9 cellular contexts compared by ENCODE assay signal in the genomic region with DNA sequence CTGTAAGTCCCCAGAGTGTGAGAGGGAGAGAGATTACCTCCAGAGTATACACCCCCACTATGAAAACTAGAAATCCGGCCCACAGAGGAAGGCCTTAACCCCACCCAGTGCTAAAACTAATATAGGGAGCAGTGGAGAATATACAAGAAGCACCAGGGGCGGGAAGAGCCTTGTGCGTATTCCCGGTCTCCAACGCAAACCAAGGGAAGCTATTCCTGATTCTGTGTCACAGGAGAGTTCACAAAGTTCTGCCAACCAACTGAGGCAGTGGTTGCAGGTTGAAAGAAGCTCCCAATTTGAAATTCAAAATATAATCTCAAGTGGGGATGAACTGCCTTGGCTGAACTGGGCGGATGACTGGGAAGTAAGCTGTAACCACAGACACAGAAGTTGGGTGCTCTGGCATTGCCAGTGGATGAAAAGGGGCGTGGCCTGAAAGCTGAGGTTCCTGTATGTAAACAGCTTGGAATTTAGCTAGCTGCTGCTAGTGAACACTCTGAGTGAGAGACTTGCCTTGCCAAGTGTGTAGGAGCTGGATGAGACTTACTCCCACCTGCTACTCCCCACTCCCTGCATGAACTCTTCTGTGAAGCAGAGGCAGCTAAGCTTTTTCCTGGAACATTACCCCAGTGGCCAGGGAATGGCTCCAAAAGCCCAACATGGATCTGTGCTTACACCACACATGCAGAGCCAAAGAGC. TPM values are rescaled to one million over a fixed set of nuclear protein-coding genes. Genes with fewer than 3 reads are reported as not detected.
DNase-seq lines count a peak whose midpoint lies in the region; ATAC-seq and TF ChIP-seq lines count a peak whose summit lies in the region.
"Had no signal": no experiment of that assay in that cellular context is flagged by ENCODE, and none has a peak within 500 bp of the region (broad histone marks: within the 10 kb centered on the region; RNA-seq: fewer than 3 reads in every experiment).

No MANE protein-coding gene starts in this region.

- TF ChIP-seq CTCF in AG04449 (IDR thresholded peaks at IDR 0.05; ENCODE audit: insufficient read depth, low read length, missing control alignments) (no peak), cardiac fibroblast (IDR thresholded peaks at IDR 0.05; ENCODE audit: low read depth, low read length) (no peak)

- H3K4me3 ChIP-seq in AG04449 (ENCODE audit: low read depth, low read length): no peak overlapping the region
- H3K4me3 ChIP-seq in cardiac fibroblast (replicated peaks in 1 of 2; ENCODE audit: low read depth in 2 of 2, low read length in 2 of 2): no peak overlapping the region

- H3K9me3 ChIP-seq in KOPT-K1 (ENCODE audit: insufficient read depth, low read length, poor library complexity, severe bottlenecking): peaks cover 13% of the 10 kb centered on the region

- ATAC-seq in left lobe of liver (peak; percentile 38), HG03520 (IDR thresholded peaks at IDR 0.05; ENCODE audit: unreplicated experiment) (no peak), GM21381 (IDR thresholded peaks at IDR 0.05; ENCODE audit: unreplicated experiment) (no peak)

- H3K36me3 ChIP-seq in KOPT-K1 (ENCODE audit: insufficient read depth, low read length): no peaks in the 10 kb centered on the region

- CTCF ChIA-PET in AG04449 (lab: Yijun Ruan, JAX): interaction anchor here (0.6 to 1.3 kb wide), 4 partner anchors 10 to 164 kb away, joined by 3 to 5 read pairs (median 4); no protein-coding TSS in a partner anchor

- peak; percentile 26 for DNase-seq in AG04449 (ENCODE audit: low read depth, low spot score)
- peak; percentile 60 to 69 for DNase-seq in cardiac fibroblast (ENCODE audit: low read depth in 2 of 2)
- no peak for DNase-seq in left lobe of liver (ENCODE audit: low spot score)
- DNase-seq in pons (ENCODE audit: low spot score): no peak
- DNase-seq in NCI-H1092 (lab: John Stamatoyannopoulos, UW): no peak

- peak overlapping the region; percentile 22 for H3K27ac ChIP-seq in KOPT-K1 (ENCODE audit: low read depth, low read length, poor library complexity, severe bottlenecking)
- H3K27ac ChIP-seq: C4-2B had no signal

- POLR2A ChIA-PET in AG04449 (lab: Yijun Ruan, JAX): no interaction called here

RNA-seq across cellular contexts. Expression of a gene that starts 32.7 kb away (rescaled TPM):
- 14.3 TPM for total RNA-seq in left lobe of liver

Comparison
In these comparisons a context has a peak if more than half of its experiments do, and no peak if none do; other contexts are left out.
1. DNase-seq: peak in AG04449 (single experiment) and cardiac fibroblast (2 of 2); none in left lobe of liver (single experiment), pons (single experiment) and NCI-H1092 (single experiment).